In the genomic region with DNA sequence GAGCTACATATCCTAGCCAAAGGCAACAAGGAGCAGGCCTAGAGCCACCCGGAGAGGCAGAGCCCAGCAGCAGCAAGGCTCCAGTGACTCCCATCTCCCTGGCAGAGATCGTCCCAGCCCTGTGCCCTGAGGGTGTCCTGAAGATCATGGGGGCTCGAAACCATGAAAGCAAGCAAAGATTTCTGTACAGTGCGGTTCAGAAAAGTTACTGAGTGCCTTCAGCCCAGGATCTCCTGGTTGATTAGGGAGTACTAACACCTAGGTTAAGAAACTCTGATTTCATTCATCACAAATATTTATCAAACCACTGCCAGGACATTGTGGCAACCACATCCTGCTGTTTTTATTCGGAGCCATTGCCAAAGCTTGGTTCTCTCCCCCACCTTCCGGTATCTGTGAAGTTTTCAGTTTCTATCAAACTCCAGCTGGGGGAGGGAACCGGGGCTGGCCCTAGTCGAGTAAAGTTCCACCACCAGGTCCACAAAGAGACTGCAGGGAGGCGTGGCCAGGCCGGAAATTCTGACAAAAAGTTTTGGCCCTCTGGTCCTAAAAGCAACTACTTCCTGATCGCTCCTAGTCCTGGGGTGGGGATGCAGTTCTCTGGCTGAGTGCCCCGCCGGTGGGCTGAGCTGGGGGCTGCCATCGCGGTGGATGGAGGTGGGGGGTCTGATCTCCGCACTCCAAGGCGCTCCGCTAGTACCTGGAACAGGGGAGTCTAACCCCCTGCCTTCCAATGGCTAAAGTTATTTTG, we compare ENCODE assay signal across 8 cellular contexts.
DNase-seq lines count a peak whose midpoint lies in the region; ATAC-seq lines count a peak whose summit lies in the region.

No MANE protein-coding gene starts in this region.

- ATAC-seq in HG02884 (IDR thresholded peaks at IDR 0.05; ENCODE audit: unreplicated experiment) = peak; percentile 76

- DNase-seq in NCI-H345 (lab: John Stamatoyannopoulos, UW) (peak; percentile 26), NCI-H345 treated with DMSO at 0.1 percent for 48 hours (lab: John Stamatoyannopoulos, UW; ENCODE audit: unreplicated experiment) (no peak), epidermal melanocyte (ENCODE audit: insufficient read length, low spot score) (peak; percentile 89), midbrain (lab: John Stamatoyannopoulos, UW) (peak; percentile 24)
- DNase-seq in NK-92 treated with Interleukin-12 subunit alpha and Interleukin-12 subunit beta, amount 100 ng/mL, for 24 hours (lab: John Stamatoyannopoulos, UW) = peak; percentile 89
- peak; percentile 81 for DNase-seq in activated CD8-positive, alpha-beta memory T cell treated with anti-CD3 and anti-CD28 coated beads, Interleukin-2, amount 50 U/mL, for 24 hours (ENCODE audit: extremely low read depth)
- peak; percentile 67 to 81 for DNase-seq in stimulated activated CD8-positive, alpha-beta memory T cell treated with anti-CD3 and anti-CD28 coated beads, Interleukin-2, amount 100 ng/mL, for 1 hour (ENCODE audit: low read depth in 2 of 2)
